Comparison of ENCODE assay signal across 12 cellular contexts in the genomic region with DNA sequence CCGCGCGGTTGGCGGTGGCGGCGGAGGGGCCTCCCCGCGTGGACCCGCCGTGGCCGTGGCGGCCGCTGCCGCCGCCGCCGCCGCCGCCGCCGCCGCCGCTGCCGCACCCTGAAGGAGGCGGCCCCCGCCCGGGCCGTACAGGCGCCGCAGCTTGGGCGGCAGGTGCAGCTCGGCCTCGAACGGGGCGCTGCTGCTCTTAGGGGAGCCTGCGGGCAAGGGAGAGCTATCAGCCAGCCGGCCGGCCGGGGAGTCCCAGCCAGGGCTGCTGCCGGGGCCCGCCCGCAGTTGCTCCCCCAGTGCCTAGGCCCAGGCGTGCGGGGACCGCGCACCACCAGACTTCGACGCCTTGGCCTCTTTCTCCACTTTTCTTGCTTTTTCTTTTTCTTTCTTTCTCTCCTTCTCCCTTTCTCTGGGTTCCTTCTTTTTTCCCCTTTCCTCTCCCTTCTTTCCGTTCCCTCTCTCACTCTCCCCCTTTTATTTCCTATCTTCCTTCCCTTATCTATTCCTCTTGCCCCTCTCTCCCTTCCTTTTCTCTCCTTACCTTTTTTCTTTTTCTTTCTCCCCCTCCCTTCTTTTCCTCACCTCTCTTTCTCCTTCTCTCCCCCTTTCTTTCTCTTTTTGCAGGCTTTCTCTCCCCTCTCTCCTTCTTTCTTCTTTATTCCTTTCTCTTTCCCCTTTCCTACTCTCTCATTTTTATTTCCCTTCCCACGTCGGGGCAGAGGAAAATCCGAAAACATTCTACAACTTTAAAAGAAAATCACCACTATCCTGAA. TPM values are rescaled to one million over a fixed set of nuclear protein-coding genes. Genes with fewer than 3 reads are reported as not detected.
DNase-seq lines count a peak whose midpoint lies in the region; ATAC-seq, FAIRE-seq and TF ChIP-seq lines count a peak whose summit lies in the region.
"Had no signal": no experiment of that assay in that cellular context is flagged by ENCODE, and none has a peak within 500 bp of the region (broad histone marks: within the 10 kb centered on the region; RNA-seq: fewer than 3 reads in every experiment).

No MANE protein-coding gene starts in this region.

- H3K9me3 ChIP-seq in HUES6 (ENCODE audit: control insufficient read depth, insufficient read depth, low read depth, low read length) = no peaks in the 10 kb centered on the region
- no peaks in the 10 kb centered on the region; the same call in 2 of the 3 replicates for H3K9me3 ChIP-seq in GM12878 (replicated peaks; ENCODE audit: control insufficient read depth, insufficient read depth, low read length)
- H3K9me3 ChIP-seq: SJSA1 had no signal

- no peak for TF ChIP-seq EP300 in GM12878 (IDR thresholded peaks at IDR 0.05; ENCODE audit: borderline replicate concordance in 1 of 2, control insufficient read depth in 1 of 2, low read depth in 2 of 2, low read length in 2 of 2)

- BruUV-seq in GM12878 (replicated peaks; lab: Mats Ljungman, UMichigan) = no TSS peak

- no peak for DNase-seq in activated naive CD4-positive, alpha-beta T cell treated with anti-CD3 and anti-CD28 coated beads for 36 hours
- DNase-seq in activated naive CD4-positive, alpha-beta T cell (lab: John Stamatoyannopoulos, UW) = no peak
- DNase-seq in GM12878 (ENCODE audit: low read depth, low spot score) (no peak), islet precursor cell (no peak), occipital lobe (lab: John Stamatoyannopoulos, UW) (no peak), T-helper 9 cell (no peak)
- DNase-seq in stimulated activated naive B cell treated with anti-CD40 and anti-IgM and Interleukin-4, amounts not matched to agents 10 μg/mL and 1 μg/mL and 100 μg/mL, for 72 hours = no peak
- DNase-seq: DND-41, foreskin fibroblast had no signal

- RAD21 ChIA-PET in GM12878 (lab: Charles Lee; ENCODE audit: unreplicated experiment) = no interaction called here

- peaks cover 72% of the 10 kb centered on the region for H3K4me1 ChIP-seq in HUES6 (ENCODE audit: control insufficient read depth, insufficient read depth, low read length)
- no peaks in the 10 kb centered on the region for H3K4me1 ChIP-seq in GM12878 (ENCODE audit: control insufficient read depth, insufficient read depth, low read length)
- H3K4me1 ChIP-seq: SJSA1 had no signal

- no peaks in the 10 kb centered on the region for H3K79me2 ChIP-seq in GM12878 (ENCODE audit: control insufficient read depth, insufficient read depth, low read length)

- H2AFZ ChIP-seq in GM12878 (ENCODE audit: control insufficient read depth, low read depth, low read length) = no peak overlapping the region

- 52% methylated on average over 26 of the region's 52 CpGs for WGBS in GM12878 (ENCODE audit: insufficient coverage, insufficient replicate concordance, low lambda C conversion rate, missing lambda C conversion rate)

- TF ChIP-seq POLR2A in GM12878 (IDR thresholded peaks at IDR 0.05; ENCODE audit: low read depth, low read length) = no peak

- peak; percentile 55; the same call in 2 of the 3 replicates for ATAC-seq in GM12878
- peak in 1 of 2 donors; percentile 29 for ATAC-seq in stimulated activated naive B cell treated with anti-CD40 and anti-IgM and Interleukin-4, amounts not matched to agents 10 μg/mL and 1 μg/mL and 100 μg/mL, for 72 hours (replicated peaks)

- no peaks in the 10 kb centered on the region for H3K36me3 Mint-ChIP-seq in activated naive CD4-positive, alpha-beta T cell treated with anti-CD3 and anti-CD28 coated beads for 36 hours (ENCODE audit: low read depth)
- peaks cover 3 to 8% of the 10 kb centered on the region in 2 donors for H3K36me3 Mint-ChIP-seq in stimulated activated naive B cell treated with anti-CD40 and anti-IgM and Interleukin-4, amounts not matched to agents 10 μg/mL and 1 μg/mL and 100 μg/mL, for 72 hours

- no peaks in the 10 kb centered on the region for H3K9me3 Mint-ChIP-seq in activated naive CD4-positive, alpha-beta T cell treated with anti-CD3 and anti-CD28 coated beads for 36 hours
- H3K9me3 Mint-ChIP-seq in stimulated activated naive B cell treated with anti-CD40 and anti-IgM and Interleukin-4, amounts not matched to agents 10 μg/mL and 1 μg/mL and 100 μg/mL, for 72 hours = no peaks in the 10 kb centered on the region

- peaks cover 13% of the 10 kb centered on the region for H3K4me1 Mint-ChIP-seq in activated naive CD4-positive, alpha-beta T cell treated with anti-CD3 and anti-CD28 coated beads for 36 hours (ENCODE audit: low read depth)
- peaks cover 12 to 26% of the 10 kb centered on the region in 2 donors for H3K4me1 Mint-ChIP-seq in stimulated activated naive B cell treated with anti-CD40 and anti-IgM and Interleukin-4, amounts not matched to agents 10 μg/mL and 1 μg/mL and 100 μg/mL, for 72 hours

- no peak for TF ChIP-seq CTCF in GM12878 (IDR thresholded peaks at IDR 0.05 in 2 of 3, conservative IDR thresholded peaks at IDR 0.05 in 1 of 3; ENCODE audit: control insufficient read depth in 2 of 3, extremely low read depth in 1 of 3, insufficient read depth in 1 of 3, low read depth in 3 of 3, low read length in 3 of 3)

- CTCF ChIA-PET in activated naive CD4-positive, alpha-beta T cell treated with anti-CD3 and anti-CD28 coated beads for 36 hours (lab: Charles Lee) = interaction anchor here (1.1 to 1.3 kb wide), 2 partner anchors 8 to 130 kb away, joined by 3 read pairs; no protein-coding TSS in a partner anchor
- CTCF ChIA-PET in GM12878 (lab: Yijun Ruan, JAX) = no interaction called here

- no peak overlapping the region for H3K27ac ChIP-seq in HUES6 (ENCODE audit: low read depth, low read length)
- no peak overlapping the region for H3K27ac ChIP-seq in GM12878 (ENCODE audit: control insufficient read depth, insufficient read depth)
- H3K27ac ChIP-seq: SJSA1 had no signal

- H3K27me3 ChIP-seq in HUES6 (ENCODE audit: control insufficient read depth, insufficient read depth, low read length) = peaks cover 99% of the 10 kb centered on the region
- H3K27me3 ChIP-seq in GM12878 (replicated peaks in 1 of 2; ENCODE audit: control insufficient read depth in 2 of 2, insufficient read depth in 2 of 2, low read length in 1 of 2) = peaks cover 3 to 9% of the 10 kb centered on the region in 2 experiments

- peak overlapping the region; percentile 49 for H3K4me3 Mint-ChIP-seq in activated naive CD4-positive, alpha-beta T cell treated with anti-CD3 and anti-CD28 coated beads for 36 hours
- H3K4me3 Mint-ChIP-seq in stimulated activated naive B cell treated with anti-CD40 and anti-IgM and Interleukin-4, amounts not matched to agents 10 μg/mL and 1 μg/mL and 100 μg/mL, for 72 hours = peak overlapping the region; percentile 70 to 73

- peak overlapping the region; percentile 36; the same call in 1 of the 2 replicates for H3K4me3 ChIP-seq in HUES6 (ENCODE audit: low read depth, low read length)
- no peak overlapping the region for H3K4me3 ChIP-seq in GM12878
- H3K4me3 ChIP-seq: SJSA1 had no signal

- no peak for TF ChIP-seq RAD21 in GM12878 (IDR thresholded peaks at IDR 0.05; ENCODE audit: insufficient read depth, low read depth, low read length)

- H3K27me3 Mint-ChIP-seq in activated naive CD4-positive, alpha-beta T cell treated with anti-CD3 and anti-CD28 coated beads for 36 hours (ENCODE audit: low read depth) = peaks cover 57% of the 10 kb centered on the region
- H3K27me3 Mint-ChIP-seq in stimulated activated naive B cell treated with anti-CD40 and anti-IgM and Interleukin-4, amounts not matched to agents 10 μg/mL and 1 μg/mL and 100 μg/mL, for 72 hours = peaks cover 54 to 56% of the 10 kb centered on the region in 2 donors

- intact Hi-C loops in activated naive CD4-positive, alpha-beta T cell treated with anti-CD3 and anti-CD28 coated beads for 36 hours (cut with micrococcal nuclease) = loop anchor here (5.0 to 10.0 kb wide), 2 partner anchors 176 to 639 kb away; no protein-coding TSS in a partner anchor
- intact Hi-C loops in GM12878 (cut with micrococcal nuclease; ENCODE audit: unreplicated experiment) = no loop called here

- POLR2A ChIA-PET in GM12878 (lab: Charles Lee) = no interaction called here

- H4K20me1 ChIP-seq in GM12878 (ENCODE audit: control insufficient read depth, insufficient read depth) = no peaks in the 10 kb centered on the region

- no peak for FAIRE-seq in GM12878 (lab: Jason Lieb, UNC)
- FAIRE-seq: HTR-8/SVneo had no signal

- SMC1A ChIA-PET in GM12878 (lab: Charles Lee; ENCODE audit: uncharacterized antibody, unreplicated experiment) = no interaction called here

- H3K9ac ChIP-seq in HUES6 (ENCODE audit: low read length) (no peak overlapping the region), GM12878 (ENCODE audit: control insufficient read depth, insufficient read depth, low read length) (no peak overlapping the region)

- H3K36me3 ChIP-seq in HUES6 (ENCODE audit: control insufficient read depth, insufficient read depth, low read length) (no peaks in the 10 kb centered on the region), GM12878 (ENCODE audit: control insufficient read depth in 2 of 2, insufficient read depth in 2 of 2, low read length in 1 of 2) (no peaks in the 10 kb centered on the region)
- H3K36me3 ChIP-seq: SJSA1 had no signal

- in situ Hi-C loops in GM12878 (cut with MboI) = no loop called here

- no peak overlapping the region for H3K4me2 ChIP-seq in GM12878 (ENCODE audit: control insufficient read depth, insufficient read depth)

- no peak overlapping the region for H3K27ac Mint-ChIP-seq in activated naive CD4-positive, alpha-beta T cell treated with anti-CD3 and anti-CD28 coated beads for 36 hours
- no peak overlapping the region for H3K27ac Mint-ChIP-seq in stimulated activated naive B cell treated with anti-CD40 and anti-IgM and Interleukin-4, amounts not matched to agents 10 μg/mL and 1 μg/mL and 100 μg/mL, for 72 hours

TF ChIP-seq in GM12878, 131 proteins besides CTCF, POLR2A, EP300 and RAD21 (continues in another document):
- TF ChIP-seq SUZ12 (IDR thresholded peaks at IDR 0.05; ENCODE audit: unreplicated experiment) (peak; percentile 39), DPF2 (IDR thresholded peaks at IDR 0.05) (no peak)

RNA-seq across cellular contexts. Expression of a gene that starts 2.0 kb away (rescaled TPM):
- not detected for total RNA-seq in activated naive CD4-positive, alpha-beta T cell treated with anti-CD3 and anti-CD28 coated beads for 36 hours
- not detected in 2 replicates for total RNA-seq in GM12878 (2013; cell fraction: nucleolus; rRNA removed)
- total RNA-seq in GM12878 (2014; rRNA removed) (not detected in 2 replicates), GM12878 (2014; rRNA removed; fragmentation: Illumina TruSeq; extraction: Trizol) (not detected in 2 replicates), GM12878 (2021) (not detected in 2 replicates), occipital lobe (6.2 TPM)
- polyA plus RNA-seq in GM12878 (2011; ENCODE audit: low read depth) = not detected
- polyA plus RNA-seq in GM12878 (2011; rRNA removed) (not detected in 2 replicates), GM12878 (2014; fragmentation: Illumina TruSeq; extraction: Trizol) (not detected in 2 replicates), GM12878 (2014; fragmentation: Nextera tagmentation; extraction: Ambion mirVana) (not detected), GM12878 (2014; rRNA removed) (0.03 TPM in 1 of 2 replicates, not detected in the other), GM12878 (2016; fragmentation: Nextera tagmentation; extraction: Ambion mirVana) (not detected)
- polyA plus RNA-seq in GM12878 (2011; cell fraction: cytosol; rRNA removed) = not detected in 2 replicates
- not detected in 2 replicates for polyA plus RNA-seq in GM12878 (2011; cell fraction: nucleus; rRNA removed)
- not detected in 2 replicates for polyA plus RNA-seq in GM12878 (2012)
- not detected in 2 replicates for polyA minus RNA-seq in GM12878 (2011; rRNA and poly(A)+ RNA removed)
- not detected in 2 replicates for polyA minus RNA-seq in GM12878 (2011; cell fraction: cytosol; rRNA and poly(A)+ RNA removed)
- polyA minus RNA-seq in GM12878 (2011; cell fraction: nucleus; rRNA and poly(A)+ RNA removed) = not detected in 2 replicates
- total RNA-seq: SJSA1 had no signal
